1 cellular context compared by ENCODE assay signal in the genomic region with DNA sequence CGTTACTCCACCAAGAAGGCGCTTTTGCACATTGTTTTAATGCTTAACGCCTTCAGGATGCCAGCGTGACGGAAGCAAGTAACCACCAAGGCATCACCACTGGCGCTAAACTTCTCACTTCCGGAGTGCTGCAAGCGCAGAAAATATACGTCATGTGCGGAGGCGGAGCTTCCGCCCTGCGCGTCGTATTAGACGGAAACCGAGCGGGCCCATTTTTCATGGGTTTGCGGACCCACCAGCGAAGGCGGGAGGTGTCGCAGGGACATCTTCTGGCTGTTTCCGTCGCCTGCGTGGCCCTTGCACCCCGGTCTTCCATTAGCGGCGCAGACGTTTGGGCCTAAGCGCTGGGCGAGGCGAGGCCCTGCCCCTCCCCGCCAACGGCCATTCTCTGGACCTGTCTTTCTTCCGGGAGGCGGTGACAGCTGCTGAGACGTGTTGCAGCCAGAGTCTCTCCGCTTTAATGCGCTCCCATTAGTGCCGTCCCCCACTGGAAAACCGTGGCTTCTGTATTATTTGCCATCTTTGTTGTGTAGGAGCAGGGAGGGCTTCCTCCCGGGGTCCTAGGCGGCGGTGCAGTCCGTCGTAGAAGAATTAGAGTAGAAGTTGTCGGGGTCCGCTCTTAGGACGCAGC.
TF ChIP-seq lines count a peak whose summit lies in the region.

A gene (plus strand): TSS at position 403 of the 631 bp plus-strand sequence. CDS start 235 bp downstream, outside the sequence.

TF ChIP-seq in HepG2, 621 proteins besides CTCF, POLR2A, EP300 and RAD21 (continued from another document and continues in another):
- TF ChIP-seq ZNF781 (CRISPR knock-in tag; IDR thresholded peaks at IDR 0.05; ENCODE audit: borderline replicate concordance, not compliant biosample characterization) (peak; percentile 71), KDM4B (CRISPR knock-in tag; IDR thresholded peaks at IDR 0.05) (no peak), ZNF569 (CRISPR knock-in tag; IDR thresholded peaks at IDR 0.05; ENCODE audit: borderline replicate concordance) (no peak), ZSCAN21 (CRISPR knock-in tag; IDR thresholded peaks at IDR 0.05; ENCODE audit: borderline replicate concordance) (peak; percentile 33; the same call in 1 of the 2 replicates), SMC3 (IDR thresholded peaks at IDR 0.05; ENCODE audit: low read length) (no peak), ATF7 (IDR thresholded peaks at IDR 0.05) (no peak), ATF7 (CRISPR knock-in tag; IDR thresholded peaks at IDR 0.05) (0 out of 2 replicates have a peak, but pooled peaks have one; percentile 49), POLR2AphosphoS5 (IDR thresholded peaks at IDR 0.05; ENCODE audit: low read depth, low read length) (peak; percentile 92), AGO2 (optimal IDR thresholded peaks at IDR 0.05; ENCODE audit: low read depth, low read length) (no peak), ZNF3 (CRISPR knock-in tag; IDR thresholded peaks at IDR 0.05) (peak; percentile 28; the same call in 1 of the 2 replicates), NR2C2 (CRISPR knock-in tag; IDR thresholded peaks at IDR 0.05; ENCODE audit: borderline replicate concordance) (peak; percentile 84), NFIC (IDR thresholded peaks at IDR 0.05; ENCODE audit: low read length) (peak; percentile 63), SP4 (CRISPR knock-in tag; IDR thresholded peaks at IDR 0.05) (peak; percentile 94), MAZ (IDR thresholded peaks at IDR 0.05; ENCODE audit: borderline replicate concordance, low read depth, low read length) (no peak), MAZ (CRISPR knock-in tag; IDR thresholded peaks at IDR 0.05; ENCODE audit: low read depth) (peak; percentile 93), NFYB (CRISPR knock-in tag; IDR thresholded peaks at IDR 0.05) (peak; percentile 65), ZNF839 (CRISPR knock-in tag; IDR thresholded peaks at IDR 0.05; ENCODE audit: borderline replicate concordance) (peak; percentile 83; the same call in 1 of the 2 replicates), HNRNPH1 (optimal IDR thresholded peaks at IDR 0.05; ENCODE audit: low read depth, low read length) (no peak), ZNF143 (CRISPR knock-in tag; IDR thresholded peaks at IDR 0.05) (peak; percentile 59; the same call in 1 of the 2 replicates), SMAD1 (CRISPR knock-in tag; IDR thresholded peaks at IDR 0.05; ENCODE audit: borderline replicate concordance, low read depth) (no peak), NR1H2 (CRISPR knock-in tag; IDR thresholded peaks at IDR 0.05; ENCODE audit: borderline replicate concordance, low read depth) (no peak), ZNF337 (CRISPR knock-in tag; IDR thresholded peaks at IDR 0.05; ENCODE audit: borderline replicate concordance, low read depth) (no peak), SP5 (CRISPR knock-in tag; IDR thresholded peaks at IDR 0.05; ENCODE audit: borderline replicate concordance, low read depth) (peak; percentile 61; the same call in 1 of the 2 replicates), CAMTA2 (CRISPR knock-in tag; IDR thresholded peaks at IDR 0.05; ENCODE audit: borderline replicate concordance) (no peak), SPEN (CRISPR knock-in tag; IDR thresholded peaks at IDR 0.05; ENCODE audit: low read depth) (peak; percentile 97), SETDB1 (CRISPR knock-in tag; IDR thresholded peaks at IDR 0.05; ENCODE audit: borderline replicate concordance) (no peak), BRD4 (CRISPR knock-in tag; IDR thresholded peaks at IDR 0.05) (peak; percentile 88), ZNF7 (CRISPR knock-in tag; IDR thresholded peaks at IDR 0.05) (no peak), CCDC6 (CRISPR knock-in tag; IDR thresholded peaks at IDR 0.05) (peak; percentile 98; the same call in 1 of the 2 replicates), EHMT2 (IDR thresholded peaks at IDR 0.05; ENCODE audit: borderline replicate concordance, low read depth, low read length) (no peak), KLF11 (CRISPR knock-in tag; IDR thresholded peaks at IDR 0.05) (0 out of 2 replicates have a peak, but pooled peaks have one; percentile 53), ZNF772 (CRISPR knock-in tag; IDR thresholded peaks at IDR 0.05) (peak; percentile 60), JUNB (CRISPR knock-in tag; IDR thresholded peaks at IDR 0.05; ENCODE audit: borderline replicate concordance) (no peak), HDAC2 (CRISPR knock-in tag; IDR thresholded peaks at IDR 0.05) (peak; percentile 97), TBX3 (IDR thresholded peaks at IDR 0.05; ENCODE audit: borderline replicate concordance) (peak; percentile 84), ZNF563 (CRISPR knock-in tag; IDR thresholded peaks at IDR 0.05) (peak; percentile 50; the same call in 1 of the 2 replicates), FOSL2 (CRISPR knock-in tag; IDR thresholded peaks at IDR 0.05) (peak; percentile 68), HIVEP1 (CRISPR knock-in tag; IDR thresholded peaks at IDR 0.05) (peak; percentile 88), MYC (CRISPR knock-in tag; IDR thresholded peaks at IDR 0.05; ENCODE audit: borderline replicate concordance) (peak; percentile 85), BRCA1 (CRISPR knock-in tag; IDR thresholded peaks at IDR 0.05) (peak; percentile 75), GATAD1 (CRISPR knock-in tag; IDR thresholded peaks at IDR 0.05) (peak; percentile 99)
- TF ChIP-seq, protein P1, sequence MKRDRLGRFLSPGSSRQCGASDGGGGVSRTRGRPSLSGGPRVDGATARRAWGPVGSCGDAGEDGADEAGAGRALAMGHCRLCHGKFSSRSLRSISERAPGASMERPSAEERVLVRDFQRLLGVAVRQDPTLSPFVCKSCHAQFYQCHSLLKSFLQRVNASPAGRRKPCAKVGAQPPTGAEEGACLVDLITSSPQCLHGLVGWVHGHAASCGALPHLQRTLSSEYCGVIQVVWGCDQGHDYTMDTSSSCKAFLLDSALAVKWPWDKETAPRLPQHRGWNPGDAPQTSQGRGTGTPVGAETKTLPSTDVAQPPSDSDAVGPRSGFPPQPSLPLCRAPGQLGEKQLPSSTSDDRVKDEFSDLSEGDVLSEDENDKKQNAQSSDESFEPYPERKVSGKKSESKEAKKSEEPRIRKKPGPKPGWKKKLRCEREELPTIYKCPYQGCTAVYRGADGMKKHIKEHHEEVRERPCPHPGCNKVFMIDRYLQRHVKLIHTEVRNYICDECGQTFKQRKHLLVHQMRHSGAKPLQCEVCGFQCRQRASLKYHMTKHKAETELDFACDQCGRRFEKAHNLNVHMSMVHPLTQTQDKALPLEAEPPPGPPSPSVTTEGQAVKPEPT (CRISPR knock-in tag; IDR thresholded peaks at IDR 0.05; ENCODE audit: low read depth), result peak; percentile 25; the same call in 1 of the 2 replicates
- TF ChIP-seq, protein P2, sequence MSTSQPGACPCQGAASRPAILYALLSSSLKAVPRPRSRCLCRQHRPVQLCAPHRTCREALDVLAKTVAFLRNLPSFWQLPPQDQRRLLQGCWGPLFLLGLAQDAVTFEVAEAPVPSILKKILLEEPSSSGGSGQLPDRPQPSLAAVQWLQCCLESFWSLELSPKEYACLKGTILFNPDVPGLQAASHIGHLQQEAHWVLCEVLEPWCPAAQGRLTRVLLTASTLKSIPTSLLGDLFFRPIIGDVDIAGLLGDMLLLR (CRISPR knock-in tag; IDR thresholded peaks at IDR 0.05), result peak; percentile 88
- TF ChIP-seq, protein P3, sequence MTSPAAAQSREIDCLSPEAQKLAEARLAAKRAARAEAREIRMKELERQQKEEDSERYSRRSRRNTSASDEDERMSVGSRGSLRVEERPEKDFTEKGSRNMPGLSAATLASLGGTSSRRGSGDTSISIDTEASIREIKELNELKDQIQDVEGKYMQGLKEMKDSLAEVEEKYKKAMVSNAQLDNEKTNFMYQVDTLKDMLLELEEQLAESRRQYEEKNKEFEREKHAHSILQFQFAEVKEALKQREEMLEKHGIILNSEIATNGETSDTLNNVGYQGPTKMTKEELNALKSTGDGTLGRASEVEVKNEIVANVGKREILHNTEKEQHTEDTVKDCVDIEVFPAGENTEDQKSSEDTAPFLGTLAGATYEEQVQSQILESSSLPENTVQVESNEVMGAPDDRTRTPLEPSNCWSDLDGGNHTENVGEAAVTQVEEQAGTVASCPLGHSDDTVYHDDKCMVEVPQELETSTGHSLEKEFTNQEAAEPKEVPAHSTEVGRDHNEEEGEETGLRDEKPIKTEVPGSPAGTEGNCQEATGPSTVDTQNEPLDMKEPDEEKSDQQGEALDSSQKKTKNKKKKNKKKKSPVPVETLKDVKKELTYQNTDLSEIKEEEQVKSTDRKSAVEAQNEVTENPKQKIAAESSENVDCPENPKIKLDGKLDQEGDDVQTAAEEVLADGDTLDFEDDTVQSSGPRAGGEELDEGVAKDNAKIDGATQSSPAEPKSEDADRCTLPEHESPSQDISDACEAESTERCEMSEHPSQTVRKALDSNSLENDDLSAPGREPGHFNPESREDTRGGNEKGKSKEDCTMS (CRISPR knock-in tag; conservative IDR thresholded peaks at IDR 0.05), result no peak
- TF ChIP-seq, protein P4, sequence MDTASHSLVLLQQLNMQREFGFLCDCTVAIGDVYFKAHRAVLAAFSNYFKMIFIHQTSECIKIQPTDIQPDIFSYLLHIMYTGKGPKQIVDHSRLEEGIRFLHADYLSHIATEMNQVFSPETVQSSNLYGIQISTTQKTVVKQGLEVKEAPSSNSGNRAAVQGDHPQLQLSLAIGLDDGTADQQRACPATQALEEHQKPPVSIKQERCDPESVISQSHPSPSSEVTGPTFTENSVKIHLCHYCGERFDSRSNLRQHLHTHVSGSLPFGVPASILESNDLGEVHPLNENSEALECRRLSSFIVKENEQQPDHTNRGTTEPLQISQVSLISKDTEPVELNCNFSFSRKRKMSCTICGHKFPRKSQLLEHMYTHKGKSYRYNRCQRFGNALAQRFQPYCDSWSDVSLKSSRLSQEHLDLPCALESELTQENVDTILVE (CRISPR knock-in tag; IDR thresholded peaks at IDR 0.05), result peak; percentile 92
- TF ChIP-seq, protein P5, sequence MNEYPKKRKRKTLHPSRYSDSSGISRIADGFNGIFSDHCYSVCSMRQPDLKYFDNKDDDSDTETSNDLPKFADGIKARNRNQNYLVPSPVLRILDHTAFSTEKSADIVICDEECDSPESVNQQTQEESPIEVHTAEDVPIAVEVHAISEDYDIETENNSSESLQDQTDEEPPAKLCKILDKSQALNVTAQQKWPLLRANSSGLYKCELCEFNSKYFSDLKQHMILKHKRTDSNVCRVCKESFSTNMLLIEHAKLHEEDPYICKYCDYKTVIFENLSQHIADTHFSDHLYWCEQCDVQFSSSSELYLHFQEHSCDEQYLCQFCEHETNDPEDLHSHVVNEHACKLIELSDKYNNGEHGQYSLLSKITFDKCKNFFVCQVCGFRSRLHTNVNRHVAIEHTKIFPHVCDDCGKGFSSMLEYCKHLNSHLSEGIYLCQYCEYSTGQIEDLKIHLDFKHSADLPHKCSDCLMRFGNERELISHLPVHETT (CRISPR knock-in tag; conservative IDR thresholded peaks at IDR 0.05), result peak; percentile 81; the same call in 1 of the 2 replicates
- TF ChIP-seq, protein P6, sequence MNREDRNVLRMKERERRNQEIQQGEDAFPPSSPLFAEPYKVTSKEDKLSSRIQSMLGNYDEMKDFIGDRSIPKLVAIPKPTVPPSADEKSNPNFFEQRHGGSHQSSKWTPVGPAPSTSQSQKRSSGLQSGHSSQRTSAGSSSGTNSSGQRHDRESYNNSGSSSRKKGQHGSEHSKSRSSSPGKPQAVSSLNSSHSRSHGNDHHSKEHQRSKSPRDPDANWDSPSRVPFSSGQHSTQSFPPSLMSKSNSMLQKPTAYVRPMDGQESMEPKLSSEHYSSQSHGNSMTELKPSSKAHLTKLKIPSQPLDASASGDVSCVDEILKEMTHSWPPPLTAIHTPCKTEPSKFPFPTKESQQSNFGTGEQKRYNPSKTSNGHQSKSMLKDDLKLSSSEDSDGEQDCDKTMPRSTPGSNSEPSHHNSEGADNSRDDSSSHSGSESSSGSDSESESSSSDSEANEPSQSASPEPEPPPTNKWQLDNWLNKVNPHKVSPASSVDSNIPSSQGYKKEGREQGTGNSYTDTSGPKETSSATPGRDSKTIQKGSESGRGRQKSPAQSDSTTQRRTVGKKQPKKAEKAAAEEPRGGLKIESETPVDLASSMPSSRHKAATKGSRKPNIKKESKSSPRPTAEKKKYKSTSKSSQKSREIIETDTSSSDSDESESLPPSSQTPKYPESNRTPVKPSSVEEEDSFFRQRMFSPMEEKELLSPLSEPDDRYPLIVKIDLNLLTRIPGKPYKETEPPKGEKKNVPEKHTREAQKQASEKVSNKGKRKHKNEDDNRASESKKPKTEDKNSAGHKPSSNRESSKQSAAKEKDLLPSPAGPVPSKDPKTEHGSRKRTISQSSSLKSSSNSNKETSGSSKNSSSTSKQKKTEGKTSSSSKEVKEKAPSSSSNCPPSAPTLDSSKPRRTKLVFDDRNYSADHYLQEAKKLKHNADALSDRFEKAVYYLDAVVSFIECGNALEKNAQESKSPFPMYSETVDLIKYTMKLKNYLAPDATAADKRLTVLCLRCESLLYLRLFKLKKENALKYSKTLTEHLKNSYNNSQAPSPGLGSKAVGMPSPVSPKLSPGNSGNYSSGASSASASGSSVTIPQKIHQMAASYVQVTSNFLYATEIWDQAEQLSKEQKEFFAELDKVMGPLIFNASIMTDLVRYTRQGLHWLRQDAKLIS (CRISPR knock-in tag; IDR thresholded peaks at IDR 0.05), result no peak
- TF ChIP-seq, protein P7, sequence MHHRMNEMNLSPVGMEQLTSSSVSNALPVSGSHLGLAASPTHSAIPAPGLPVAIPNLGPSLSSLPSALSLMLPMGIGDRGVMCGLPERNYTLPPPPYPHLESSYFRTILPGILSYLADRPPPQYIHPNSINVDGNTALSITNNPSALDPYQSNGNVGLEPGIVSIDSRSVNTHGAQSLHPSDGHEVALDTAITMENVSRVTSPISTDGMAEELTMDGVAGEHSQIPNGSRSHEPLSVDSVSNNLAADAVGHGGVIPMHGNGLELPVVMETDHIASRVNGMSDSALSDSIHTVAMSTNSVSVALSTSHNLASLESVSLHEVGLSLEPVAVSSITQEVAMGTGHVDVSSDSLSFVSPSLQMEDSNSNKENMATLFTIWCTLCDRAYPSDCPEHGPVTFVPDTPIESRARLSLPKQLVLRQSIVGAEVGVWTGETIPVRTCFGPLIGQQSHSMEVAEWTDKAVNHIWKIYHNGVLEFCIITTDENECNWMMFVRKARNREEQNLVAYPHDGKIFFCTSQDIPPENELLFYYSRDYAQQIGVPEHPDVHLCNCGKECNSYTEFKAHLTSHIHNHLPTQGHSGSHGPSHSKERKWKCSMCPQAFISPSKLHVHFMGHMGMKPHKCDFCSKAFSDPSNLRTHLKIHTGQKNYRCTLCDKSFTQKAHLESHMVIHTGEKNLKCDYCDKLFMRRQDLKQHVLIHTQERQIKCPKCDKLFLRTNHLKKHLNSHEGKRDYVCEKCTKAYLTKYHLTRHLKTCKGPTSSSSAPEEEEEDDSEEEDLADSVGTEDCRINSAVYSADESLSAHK (CRISPR knock-in tag; IDR thresholded peaks at IDR 0.05; ENCODE audit: borderline replicate concordance), result no peak
- TF ChIP-seq, protein P8, sequence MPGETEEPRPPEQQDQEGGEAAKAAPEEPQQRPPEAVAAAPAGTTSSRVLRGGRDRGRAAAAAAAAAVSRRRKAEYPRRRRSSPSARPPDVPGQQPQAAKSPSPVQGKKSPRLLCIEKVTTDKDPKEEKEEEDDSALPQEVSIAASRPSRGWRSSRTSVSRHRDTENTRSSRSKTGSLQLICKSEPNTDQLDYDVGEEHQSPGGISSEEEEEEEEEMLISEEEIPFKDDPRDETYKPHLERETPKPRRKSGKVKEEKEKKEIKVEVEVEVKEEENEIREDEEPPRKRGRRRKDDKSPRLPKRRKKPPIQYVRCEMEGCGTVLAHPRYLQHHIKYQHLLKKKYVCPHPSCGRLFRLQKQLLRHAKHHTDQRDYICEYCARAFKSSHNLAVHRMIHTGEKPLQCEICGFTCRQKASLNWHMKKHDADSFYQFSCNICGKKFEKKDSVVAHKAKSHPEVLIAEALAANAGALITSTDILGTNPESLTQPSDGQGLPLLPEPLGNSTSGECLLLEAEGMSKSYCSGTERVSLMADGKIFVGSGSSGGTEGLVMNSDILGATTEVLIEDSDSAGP (CRISPR knock-in tag; IDR thresholded peaks at IDR 0.05; ENCODE audit: borderline replicate concordance), result peak; percentile 96
